8 cellular contexts compared by ENCODE assay signal in the genomic region with DNA sequence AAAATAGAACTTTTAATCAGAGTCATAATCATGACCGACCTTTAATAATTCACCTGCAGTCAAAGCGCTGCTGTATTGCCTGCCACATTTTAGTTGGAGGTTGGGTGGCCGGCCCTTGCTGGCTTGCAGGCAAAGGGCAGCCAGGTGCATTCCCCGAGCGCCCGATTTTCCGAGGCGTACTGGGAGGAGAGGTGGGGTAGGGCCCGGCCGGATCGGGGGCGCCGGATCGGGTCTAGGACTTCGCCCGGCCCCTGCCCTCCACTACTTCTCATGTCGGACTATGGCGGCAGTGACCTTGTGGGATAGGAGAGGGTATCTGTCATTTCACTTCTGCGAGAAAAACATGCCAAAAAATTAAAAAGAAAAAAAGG. TPM values are rescaled to one million over a fixed set of nuclear protein-coding genes. Genes with fewer than 3 reads are reported as not detected.
DNase-seq lines count a peak whose midpoint lies in the region; ATAC-seq and TF ChIP-seq lines count a peak whose summit lies in the region.

No MANE protein-coding gene starts in this region.

- no peak for TF ChIP-seq CTCF in chondrocyte (IDR thresholded peaks at IDR 0.05)
- TF ChIP-seq CTCF in thyroid gland (IDR thresholded peaks at IDR 0.05): no peak

- peak overlapping the region; percentile 47 for H3K4me3 ChIP-seq in mesodermal cell (ENCODE audit: extremely low read depth, insufficient read depth, low read length, poor library complexity, severe bottlenecking)
- H3K4me3 ChIP-seq in thyroid gland (replicated peaks in 1 of 3): peak overlapping the region in 2 of 3 donors; percentile 20 to 49

- no peaks in the 10 kb centered on the region for H3K27me3 ChIP-seq in thyroid gland

- ATAC-seq in HG03066 (IDR thresholded peaks at IDR 0.05; ENCODE audit: low read depth, unreplicated experiment): peak; percentile 43
- peak in 2 of 4 experiments; percentile 16 to 39 for ATAC-seq in T-cell (replicated peaks in 1 of 4)

- H3K36me3 Mint-ChIP-seq in T-cell: no peaks in the 10 kb centered on the region
- H3K36me3 Mint-ChIP-seq in chondrocyte (ENCODE audit: low read depth): no peaks in the 10 kb centered on the region

- H3K4me1 ChIP-seq in mesodermal cell (ENCODE audit: control insufficient read depth, insufficient read depth, low read length, poor library complexity, severe bottlenecking) (no peaks in the 10 kb centered on the region), thyroid gland (no peaks in the 10 kb centered on the region)

- H3K9me3 ChIP-seq in mesodermal cell (ENCODE audit: control insufficient read depth, low read length) (no peaks in the 10 kb centered on the region), thyroid gland (no peaks in the 10 kb centered on the region)

- H3K36me3 ChIP-seq in mesodermal cell (ENCODE audit: control insufficient read depth, insufficient read depth, low read length) (no peaks in the 10 kb centered on the region), thyroid gland (no peaks in the 10 kb centered on the region)

- H3K27me3 Mint-ChIP-seq in T-cell (no peaks in the 10 kb centered on the region), chondrocyte (ENCODE audit: low read depth) (no peaks in the 10 kb centered on the region)

- no peak for TF ChIP-seq POLR2A in thyroid gland (IDR thresholded peaks at IDR 0.05)

- peak overlapping the region; percentile 78 to 79 for H3K27ac Mint-ChIP-seq in T-cell
- H3K27ac Mint-ChIP-seq in chondrocyte (ENCODE audit: unreplicated experiment): no peak overlapping the region

- H3K27ac ChIP-seq in mesodermal cell (ENCODE audit: low read depth, low read length, severe bottlenecking) (no peak overlapping the region), thyroid gland (peak overlapping the region in 2 of 3 donors; percentile 52 to 79)

- H3K4me1 Mint-ChIP-seq in T-cell (peaks cover 6 to 18% (median 8%) of the 10 kb centered on the region in 3 donors), chondrocyte (ENCODE audit: low read depth) (peaks cover 2% of the 10 kb centered on the region)

- DNase-seq in NCI-H510A (lab: John Stamatoyannopoulos, UW): peak; percentile 29
- no peak for DNase-seq in NCI-H510A treated with DMSO at 0.1 percent for 48 hours (lab: John Stamatoyannopoulos, UW)
- peak in 12 of 34 experiments; percentile 0 to 21 (median 2) for DNase-seq in T-cell
- no peak for DNase-seq in chondrocyte (ENCODE audit: low spot score)
- peak; percentile 35 to 38 for DNase-seq in thyroid gland
- no peak for DNase-seq in occipital lobe (lab: John Stamatoyannopoulos, UW)

- no peaks in the 10 kb centered on the region for H3K9me3 Mint-ChIP-seq in T-cell
- H3K9me3 Mint-ChIP-seq in chondrocyte (ENCODE audit: low read depth): peaks cover 13% of the 10 kb centered on the region

- no CpG with 5 or more reads among the region's 19 CpGs for whole genome bisulfite sequencing in mesodermal cell (ENCODE audit: insufficient coverage in 2 of 2), 2 experiments
- 2 to 5% methylated on average over 8 to 18 of the region's 19 CpGs for WGBS in thyroid gland, 2 donors

- POLR2A ChIA-PET in T-cell (lab: Charles Lee): no interaction called here

- H3K4me3 Mint-ChIP-seq in T-cell (peak overlapping the region; percentile 77 to 78 (median 78)), chondrocyte (ENCODE audit: unreplicated experiment) (peak overlapping the region; percentile 64)

- CTCF ChIA-PET in T-cell (lab: Charles Lee): no interaction called here

- intact Hi-C loops in thyroid gland (cut with DNase I): no loop called here

RNA-seq across cellular contexts. Expression of gene RS1, which starts 2.5 kb away (rescaled TPM):
- not detected for total RNA-seq in T-cell
- not detected in 3 replicates for total RNA-seq in chondrocyte
- polyA plus RNA-seq in mesodermal cell (2013, experiment 1 of 2): not detected
- not detected for polyA plus RNA-seq in mesodermal cell (2013, experiment 2 of 2)
- under 1 TPM in 1 of 4 donors, not detected in 3; 0.67 TPM for total RNA-seq in thyroid gland
- total RNA-seq in occipital lobe: 0.16 TPM

RNA-seq across cellular contexts. Expression of gene PPEF1, which starts 33.0 kb away (rescaled TPM):
- under 1 TPM in 4 of 5 donors, not detected in 1; 0.09 to 0.55 (median 0.27) TPM for total RNA-seq in T-cell
- total RNA-seq in chondrocyte: 0.33 to 2.2 TPM (median 0.57 TPM) in 3 replicates
- polyA plus RNA-seq in mesodermal cell (2013, experiment 1 of 2): 0.74 TPM
- 0.25 TPM for polyA plus RNA-seq in mesodermal cell (2013, experiment 2 of 2)
- 1 to 10 TPM in 1 of 4 donors, under 1 TPM in 1, not detected in 2; 0.22 to 2.0 TPM for total RNA-seq in thyroid gland
- total RNA-seq in occipital lobe: 44.5 TPM

Comparison
In these comparisons a context has a peak if more than half of its experiments do, and no peak if none do; other contexts are left out.
1. DNase-seq: peak in NCI-H510A (single experiment) and thyroid gland (2 of 2); none in NCI-H510A treated with DMSO at 0.1 percent for 48 hours (single experiment), chondrocyte (single experiment) and occipital lobe (single experiment).
2. RNA of gene PPEF1, which starts 33.0 kb away (total RNA-seq): 44.5 TPM in occipital lobe (single experiment); 0.33 to 2.2 TPM in chondrocyte, 0.22 to 2.0 TPM in thyroid gland and 0.09 to 0.55 TPM in T-cell; every median in the first group is over 10 times any median in the second.